17 cellular contexts compared by ENCODE assay signal in the genomic region with DNA sequence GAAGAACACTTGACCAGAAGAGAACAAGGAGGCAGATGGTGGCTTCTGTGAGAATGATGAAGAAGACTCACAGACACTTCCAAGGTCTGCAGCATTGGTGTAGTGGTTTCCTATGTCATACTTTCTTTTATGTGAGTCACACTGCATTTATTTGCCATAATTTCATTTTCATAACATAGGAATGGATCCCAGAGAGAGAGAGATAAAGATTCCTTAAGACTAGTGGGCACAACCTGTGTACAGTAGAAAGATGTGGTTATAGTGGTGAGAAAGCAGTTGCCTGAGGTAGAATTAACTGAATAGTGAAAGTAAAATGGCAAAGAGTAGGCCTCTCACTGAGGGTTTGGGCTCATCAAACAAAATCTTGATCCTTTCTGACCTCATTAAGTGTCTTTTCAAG. TPM values are rescaled to one million over a fixed set of nuclear protein-coding genes. Genes with fewer than 3 reads are reported as not detected.
DNase-seq lines count a peak whose midpoint lies in the region; ATAC-seq and TF ChIP-seq lines count a peak whose summit lies in the region.
"Had no signal": no experiment of that assay in that cellular context is flagged by ENCODE, and none has a peak within 500 bp of the region (broad histone marks: within the 10 kb centered on the region; RNA-seq: fewer than 3 reads in every experiment).

No MANE protein-coding gene starts in this region.

- POLR2A ChIA-PET in CD4-positive, alpha-beta T cell (lab: Charles Lee): interaction anchor here (0.7 kb wide), 1 partner anchor 12 kb away, joined by 3 read pairs; no protein-coding TSS in a partner anchor

- no peak for TF ChIP-seq CTCF in CD4-positive, alpha-beta T cell (IDR thresholded peaks at IDR 0.05)
- no peak for TF ChIP-seq CTCF in MM.1S (IDR thresholded peaks at IDR 0.05; ENCODE audit: low read length)

- H3K4me1 Mint-ChIP-seq in CD4-positive, alpha-beta T cell (ENCODE audit: low read depth): peaks cover 7% of the 10 kb centered on the region
- H3K4me1 Mint-ChIP-seq in effector memory CD8-positive, alpha-beta T cell (ENCODE audit: low read depth in 2 of 2): peaks cover 5 to 11% of the 10 kb centered on the region in 2 donors

- H3K4me2 ChIP-seq in MM.1S (ENCODE audit: low read depth, low read length): no peak overlapping the region

- H3K9ac ChIP-seq in MM.1S (ENCODE audit: low read length): no peak overlapping the region

- no peak for DNase-seq in CD4-positive, alpha-beta T cell
- DNase-seq in MM.1S (peak; percentile 47), OCI-M2 (lab: John Stamatoyannopoulos, UW; ENCODE audit: unreplicated experiment) (no peak), DMS153 treated with DMSO at 0.1 percent for 48 hours (lab: John Stamatoyannopoulos, UW; ENCODE audit: unreplicated experiment) (no peak), NCI-H1694 treated with DMSO at 0.1 percent for 48 hours (lab: John Stamatoyannopoulos, UW) (no peak)
- DNase-seq in effector memory CD8-positive, alpha-beta T cell: no peak
- DNase-seq in stimulated activated CD4-positive, alpha-beta T cell treated with anti-CD3 and anti-CD28 coated beads, Interleukin-4, amount 100 ng/mL, for 4 hours: no peak
- DNase-seq: activated CD8-positive, alpha-beta memory T cell treated with anti-CD3 and anti-CD28 coated beads, Interleukin-2, amount 50 U/mL, for 4 hours; Calu3; Karpas-422; right lobe of liver; stimulated activated CD8-positive, alpha-beta memory T cell treated with anti-CD3 and anti-CD28 coated beads, Interleukin-4, amount 100 ng/mL, for 48 hours; thyroid gland; WERI-Rb-1 had no signal

- H3K9me3 ChIP-seq in CD4-positive, alpha-beta T cell (ENCODE audit: control insufficient read depth, low read length): no peaks in the 10 kb centered on the region
- no peaks in the 10 kb centered on the region for H3K9me3 ChIP-seq in MM.1S (replicated peaks; ENCODE audit: insufficient read depth, low read length)
- H3K9me3 ChIP-seq: right lobe of liver, thyroid gland had no signal

- no peaks in the 10 kb centered on the region for H3K9me2 ChIP-seq in MM.1S (replicated peaks; ENCODE audit: insufficient read depth, low read length)

- no peaks in the 10 kb centered on the region for H3K36me3 ChIP-seq in MM.1S (replicated peaks; ENCODE audit: insufficient read depth, low read length)
- H3K36me3 ChIP-seq: right lobe of liver, thyroid gland, WERI-Rb-1 had no signal

- H3K27ac Mint-ChIP-seq in CD4-positive, alpha-beta T cell: no peak overlapping the region
- H3K27ac Mint-ChIP-seq in effector memory CD8-positive, alpha-beta T cell: peak overlapping the region; percentile 13 to 15
- H3K27ac Mint-ChIP-seq: activated naive CD8-positive, alpha-beta T cell had no signal

- H3K4me3 ChIP-seq in MM.1S (ENCODE audit: low read length): no peak overlapping the region
- H3K4me3 ChIP-seq: right lobe of liver, thyroid gland had no signal

- H3K36me3 Mint-ChIP-seq in CD4-positive, alpha-beta T cell (ENCODE audit: low read depth): no peaks in the 10 kb centered on the region
- no peaks in the 10 kb centered on the region for H3K36me3 Mint-ChIP-seq in effector memory CD8-positive, alpha-beta T cell (ENCODE audit: insufficient read depth)
- H3K36me3 Mint-ChIP-seq: activated naive CD8-positive, alpha-beta T cell had no signal

- H2AFZ ChIP-seq in MM.1S (ENCODE audit: low read length): no peak overlapping the region

- no peak overlapping the region for H3K27ac ChIP-seq in CD4-positive, alpha-beta T cell (ENCODE audit: low read depth, low read length)
- no peak overlapping the region for H3K27ac ChIP-seq in MM.1S (ENCODE audit: low read length)
- H3K27ac ChIP-seq: right lobe of liver, thyroid gland, WERI-Rb-1 had no signal

- intact Hi-C loops in CD4-positive, alpha-beta T cell (cut with DNase I, micrococcal nuclease): no loop called here

- H3K27me3 ChIP-seq in CD4-positive, alpha-beta T cell (ENCODE audit: control insufficient read depth, insufficient read depth, low read length): no peaks in the 10 kb centered on the region
- no peaks in the 10 kb centered on the region for H3K27me3 ChIP-seq in MM.1S (replicated peaks; ENCODE audit: insufficient read depth, low read length)
- H3K27me3 ChIP-seq: right lobe of liver, thyroid gland had no signal

- no peaks in the 10 kb centered on the region for H3F3A ChIP-seq in MM.1S (ENCODE audit: insufficient read depth, low read length)

- peak; percentile 34 for ATAC-seq in CD4-positive, alpha-beta T cell (ENCODE audit: poor library complexity)
- peak; percentile 60 for ATAC-seq in GM19035 (IDR thresholded peaks at IDR 0.05; ENCODE audit: unreplicated experiment)
- peak; percentile 75 for ATAC-seq in effector memory CD8-positive, alpha-beta T cell (replicated peaks)
- ATAC-seq: right lobe of liver had no signal

- H3K9me3 Mint-ChIP-seq in CD4-positive, alpha-beta T cell: no peaks in the 10 kb centered on the region
- H3K9me3 Mint-ChIP-seq in effector memory CD8-positive, alpha-beta T cell: no peaks in the 10 kb centered on the region

- no peak overlapping the region for H3K4me3 Mint-ChIP-seq in CD4-positive, alpha-beta T cell
- peak overlapping the region in 1 of 2 donors; percentile 18 for H3K4me3 Mint-ChIP-seq in effector memory CD8-positive, alpha-beta T cell
- H3K4me3 Mint-ChIP-seq: activated naive CD8-positive, alpha-beta T cell had no signal

- no peaks in the 10 kb centered on the region for H3K4me1 ChIP-seq in MM.1S (ENCODE audit: low read length)
- H3K4me1 ChIP-seq: right lobe of liver, thyroid gland had no signal

- no peaks in the 10 kb centered on the region for H4K20me1 ChIP-seq in MM.1S (ENCODE audit: insufficient read depth, low read length)

- CTCF ChIA-PET in CD4-positive, alpha-beta T cell (lab: Charles Lee): no interaction called here

- H3K27me3 Mint-ChIP-seq in CD4-positive, alpha-beta T cell: no peaks in the 10 kb centered on the region
- no peaks in the 10 kb centered on the region for H3K27me3 Mint-ChIP-seq in effector memory CD8-positive, alpha-beta T cell
- H3K27me3 Mint-ChIP-seq: activated naive CD8-positive, alpha-beta T cell had no signal

- H3K79me2 ChIP-seq in MM.1S (ENCODE audit: low read length): no peaks in the 10 kb centered on the region

RNA-seq across cellular contexts. Expression of a gene that starts 7.6 kb away (rescaled TPM):
- 1 to 10 TPM; 1.2 to 1.6 TPM for total RNA-seq in CD4-positive, alpha-beta T cell
- total RNA-seq: NCI-H460 had no signal
